In genomic region chr5:67619235-67619634, GRCh38 we compare ENCODE assay signal across 18 cellular contexts.
"Had no signal": no experiment of that assay in that cellular context is flagged by ENCODE, and none has a peak within 500 bp of the region (broad histone marks: within the 10 kb centered on the region; RNA-seq: fewer than 3 reads in every experiment).

No MANE protein-coding gene starts in this region.

- H3K27ac ChIP-seq: cardiac muscle cell, epithelial cell of prostate, left ventricle myocardium inferior, ovary, right lobe of liver, testis had no signal

- H3K36me3 ChIP-seq: cardiac muscle cell, left ventricle myocardium inferior, ovary, right lobe of liver had no signal

- H3K9me3 ChIP-seq: left ventricle myocardium inferior, mucosa of descending colon, ovary, right lobe of liver, testis had no signal

- H3K4me2 ChIP-seq: smooth muscle cell had no signal

- H3K4me3 ChIP-seq: cardiac muscle cell, left ventricle myocardium inferior, mucosa of descending colon, ovary, right lobe of liver, smooth muscle cell, testis had no signal

- DNase-seq: activated CD8-positive, alpha-beta memory T cell treated with anti-CD3 and anti-CD28 coated beads for 24 hours; activated CD8-positive, alpha-beta memory T cell treated with anti-CD3 and anti-CD28 coated beads, Interleukin-2, amount 50 U/mL, for 48 hours; activated gamma-delta T cell; activated T-cell treated with anti-CD3 and anti-CD28 coated beads, Interleukin-2, amount 50 U/mL, for 48 hours; foreskin melanocyte; head of caudate nucleus; kidney; left ventricle myocardium inferior; mucosa of descending colon; naive B cell; stimulated activated CD4-positive, alpha-beta T cell treated with anti-CD3 and anti-CD28 coated beads, Interleukin-4, amount 100 ng/mL, for 1 hour had no signal

- ATAC-seq: activated CD4-positive, CD25-positive, alpha-beta regulatory T cell treated with anti-CD3 and anti-CD28 coated beads, Interleukin-2, amount 50 U/mL, for 24 hours; mucosa of descending colon had no signal

- H3K4me1 ChIP-seq: right lobe of liver had no signal

- H3K27me3 ChIP-seq: cardiac muscle cell, ovary, right lobe of liver, testis had no signal
